In the genomic region with DNA sequence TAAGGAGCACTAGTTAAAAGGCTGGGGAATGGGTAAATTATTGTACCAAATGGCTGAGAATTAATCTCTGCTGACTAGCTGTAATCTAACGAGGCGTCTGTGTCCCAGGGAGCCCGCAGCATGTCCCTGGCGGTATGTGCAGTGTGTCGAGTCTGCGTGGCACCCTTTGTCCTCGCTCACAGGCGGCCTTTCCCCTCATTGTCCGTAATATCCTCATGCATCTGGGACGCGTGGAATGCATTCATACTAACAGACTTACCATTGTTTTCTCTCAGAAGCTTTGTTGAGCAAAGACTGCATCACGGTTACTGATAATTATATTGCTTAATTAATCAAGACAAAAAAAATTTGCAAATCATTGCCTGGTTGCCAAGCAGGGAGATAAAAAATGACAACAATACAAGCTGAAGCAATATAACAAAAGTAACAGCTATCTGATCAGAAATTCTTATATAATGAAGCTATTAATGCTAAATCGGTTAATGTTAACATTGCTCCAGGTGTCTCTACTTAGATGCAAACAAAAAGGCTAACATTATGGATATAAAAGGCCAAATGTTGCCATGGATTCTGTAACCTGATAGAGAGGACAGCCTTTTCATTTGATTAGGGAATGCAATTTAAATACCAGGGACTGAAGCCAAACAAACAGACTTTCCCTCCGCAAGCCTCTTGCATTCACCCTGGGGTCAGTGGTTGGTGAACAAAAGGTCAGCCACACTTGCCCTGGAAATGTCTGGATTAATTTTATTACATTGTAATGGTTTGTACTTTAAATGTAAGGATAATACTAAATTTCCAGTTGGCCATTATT, we compare ENCODE assay signal across 12 cellular contexts.
DNase-seq lines count a peak whose midpoint lies in the region; TF ChIP-seq lines count a peak whose summit lies in the region.
"Had no signal": no experiment of that assay in that cellular context is flagged by ENCODE, and none has a peak within 500 bp of the region (broad histone marks: within the 10 kb centered on the region; RNA-seq: fewer than 3 reads in every experiment).

No MANE protein-coding gene starts in this region.

- H3K36me3 Mint-ChIP-seq in activated naive CD4-positive, alpha-beta T cell treated with anti-CD3 and anti-CD28 coated beads, Interleukin-2, amount 50 U/mL, for 24 hours = peaks cover 32% of the 10 kb centered on the region
- peaks cover 55% of the 10 kb centered on the region for H3K36me3 Mint-ChIP-seq in activated T-helper 2 cell treated with anti-CD3 and anti-CD28 coated beads, Interferon-gamma antibody, Interleukin-2, Interleukin-4, amounts not matched to agents 10 μg/mL and 5 μg/mL and 100 μg/mL, durations not matched to agents 14 hours and 24 hours and 36 hours (ENCODE audit: low read depth)
- peaks cover 7% of the 10 kb centered on the region for H3K36me3 Mint-ChIP-seq in type B pancreatic cell

- TF ChIP-seq CTCF in type B pancreatic cell (conservative IDR thresholded peaks at IDR 0.05) = no peak

- peaks cover 36% of the 10 kb centered on the region for H3K4me1 Mint-ChIP-seq in activated naive CD4-positive, alpha-beta T cell treated with anti-CD3 and anti-CD28 coated beads, Interleukin-2, amount 50 U/mL, for 24 hours
- peaks cover 77% of the 10 kb centered on the region for H3K4me1 Mint-ChIP-seq in activated T-helper 2 cell treated with anti-CD3 and anti-CD28 coated beads, Interferon-gamma antibody, Interleukin-2, Interleukin-4, amounts not matched to agents 10 μg/mL and 5 μg/mL and 100 μg/mL, durations not matched to agents 14 hours and 24 hours and 36 hours (ENCODE audit: low read depth)
- H3K4me1 Mint-ChIP-seq in type B pancreatic cell (ENCODE audit: unreplicated experiment) = peaks cover 25% of the 10 kb centered on the region

- H3K27me3 Mint-ChIP-seq in activated naive CD4-positive, alpha-beta T cell treated with anti-CD3 and anti-CD28 coated beads, Interleukin-2, amount 50 U/mL, for 24 hours = no peaks in the 10 kb centered on the region
- no peaks in the 10 kb centered on the region for H3K27me3 Mint-ChIP-seq in activated T-helper 2 cell treated with anti-CD3 and anti-CD28 coated beads, Interferon-gamma antibody, Interleukin-2, Interleukin-4, amounts not matched to agents 10 μg/mL and 5 μg/mL and 100 μg/mL, durations not matched to agents 14 hours and 24 hours and 36 hours (ENCODE audit: low read depth)
- no peaks in the 10 kb centered on the region for H3K27me3 Mint-ChIP-seq in type B pancreatic cell
- H3K27me3 Mint-ChIP-seq: dendritic cell treated with granulocyte-macrophage colony-stimulating factor and Interleukin-4, amounts not matched to agents 40 ng/mL and 50 ng/mL, for 4 days had no signal

- intact Hi-C loops in activated T-helper 2 cell treated with anti-CD3 and anti-CD28 coated beads, Interferon-gamma antibody, Interleukin-2, Interleukin-4, amounts not matched to agents 10 μg/mL and 5 μg/mL and 100 μg/mL, durations not matched to agents 14 hours and 24 hours and 36 hours (cut with micrococcal nuclease) = loop anchor here (10.0 kb wide), 1 partner anchor 548 kb away; no protein-coding TSS in a partner anchor

- no peaks in the 10 kb centered on the region for H3K9me3 Mint-ChIP-seq in activated naive CD4-positive, alpha-beta T cell treated with anti-CD3 and anti-CD28 coated beads, Interleukin-2, amount 50 U/mL, for 24 hours
- no peaks in the 10 kb centered on the region for H3K9me3 Mint-ChIP-seq in activated T-helper 2 cell treated with anti-CD3 and anti-CD28 coated beads, Interferon-gamma antibody, Interleukin-2, Interleukin-4, amounts not matched to agents 10 μg/mL and 5 μg/mL and 100 μg/mL, durations not matched to agents 14 hours and 24 hours and 36 hours
- no peaks in the 10 kb centered on the region for H3K9me3 Mint-ChIP-seq in type B pancreatic cell
- H3K9me3 Mint-ChIP-seq: dendritic cell treated with granulocyte-macrophage colony-stimulating factor and Interleukin-4, amounts not matched to agents 40 ng/mL and 50 ng/mL, for 4 days had no signal

- H3K4me3 Mint-ChIP-seq in activated naive CD4-positive, alpha-beta T cell treated with anti-CD3 and anti-CD28 coated beads, Interleukin-2, amount 50 U/mL, for 24 hours = no peak overlapping the region
- H3K4me3 Mint-ChIP-seq in activated T-helper 2 cell treated with anti-CD3 and anti-CD28 coated beads, Interferon-gamma antibody, Interleukin-2, Interleukin-4, amounts not matched to agents 10 μg/mL and 5 μg/mL and 100 μg/mL, durations not matched to agents 14 hours and 24 hours and 36 hours (ENCODE audit: low read depth) = no peak overlapping the region
- H3K4me3 Mint-ChIP-seq in type B pancreatic cell = peak overlapping the region; percentile 18
- H3K4me3 Mint-ChIP-seq: dendritic cell treated with granulocyte-macrophage colony-stimulating factor and Interleukin-4, amounts not matched to agents 40 ng/mL and 50 ng/mL, for 4 days had no signal

- H3K27ac Mint-ChIP-seq in activated naive CD4-positive, alpha-beta T cell treated with anti-CD3 and anti-CD28 coated beads, Interleukin-2, amount 50 U/mL, for 24 hours = peak overlapping the region; percentile 95
- H3K27ac Mint-ChIP-seq in activated T-helper 2 cell treated with anti-CD3 and anti-CD28 coated beads, Interferon-gamma antibody, Interleukin-2, Interleukin-4, amounts not matched to agents 10 μg/mL and 5 μg/mL and 100 μg/mL, durations not matched to agents 14 hours and 24 hours and 36 hours = peak overlapping the region; percentile 100
- H3K27ac Mint-ChIP-seq in type B pancreatic cell = peak overlapping the region; percentile 22
- H3K27ac Mint-ChIP-seq: dendritic cell treated with granulocyte-macrophage colony-stimulating factor and Interleukin-4, amounts not matched to agents 40 ng/mL and 50 ng/mL, for 4 days had no signal

- DNase-seq in activated naive CD4-positive, alpha-beta T cell (lab: John Stamatoyannopoulos, UW) = no peak
- no peak for DNase-seq in activated T-helper 2 cell treated with anti-CD3 and anti-CD28 coated beads, Interferon-gamma antibody, Interleukin-2, Interleukin-4, amounts not matched to agents 10 μg/mL and 5 μg/mL and 100 μg/mL, durations not matched to agents 14 hours and 24 hours and 36 hours (ENCODE audit: low spot score)
- DNase-seq in inferior parietal cortex (ENCODE audit: extremely low spot score) (peak; percentile 72), type B pancreatic cell (ENCODE audit: extremely low spot score, unreplicated experiment) (no peak), epidermal melanocyte (ENCODE audit: insufficient read length, low spot score) (no peak), NCI-H187 treated with DMSO at 0.1 percent for 48 hours (lab: John Stamatoyannopoulos, UW) (no peak)
- no peak for DNase-seq in activated CD8-positive, alpha-beta memory T cell treated with anti-CD3 and anti-CD28 coated beads, Interleukin-2, amount 50 U/mL, for 4 hours
- DNase-seq: kidney glomerular epithelial cell, MM.1S, small intestine had no signal

Comparison
In these comparisons a context has a peak if more than half of its experiments do, and no peak if none do; other contexts are left out.
1. H3K27ac Mint-ChIP-seq: peak in every context shown above with its lines; median percentile 100 in activated T-helper 2 cell treated with anti-CD3 and anti-CD28 coated beads, Interferon-gamma antibody, Interleukin-2, Interleukin-4, amounts not matched to agents 10 μg/mL and 5 μg/mL and 100 μg/mL, durations not matched to agents 14 hours and 24 hours and 36 hours; 95 in activated naive CD4-positive, alpha-beta T cell treated with anti-CD3 and anti-CD28 coated beads, Interleukin-2, amount 50 U/mL, for 24 hours; 22 in type B pancreatic cell.